Comparison of ENCODE assay signal across 24 cellular contexts in the genomic region with DNA sequence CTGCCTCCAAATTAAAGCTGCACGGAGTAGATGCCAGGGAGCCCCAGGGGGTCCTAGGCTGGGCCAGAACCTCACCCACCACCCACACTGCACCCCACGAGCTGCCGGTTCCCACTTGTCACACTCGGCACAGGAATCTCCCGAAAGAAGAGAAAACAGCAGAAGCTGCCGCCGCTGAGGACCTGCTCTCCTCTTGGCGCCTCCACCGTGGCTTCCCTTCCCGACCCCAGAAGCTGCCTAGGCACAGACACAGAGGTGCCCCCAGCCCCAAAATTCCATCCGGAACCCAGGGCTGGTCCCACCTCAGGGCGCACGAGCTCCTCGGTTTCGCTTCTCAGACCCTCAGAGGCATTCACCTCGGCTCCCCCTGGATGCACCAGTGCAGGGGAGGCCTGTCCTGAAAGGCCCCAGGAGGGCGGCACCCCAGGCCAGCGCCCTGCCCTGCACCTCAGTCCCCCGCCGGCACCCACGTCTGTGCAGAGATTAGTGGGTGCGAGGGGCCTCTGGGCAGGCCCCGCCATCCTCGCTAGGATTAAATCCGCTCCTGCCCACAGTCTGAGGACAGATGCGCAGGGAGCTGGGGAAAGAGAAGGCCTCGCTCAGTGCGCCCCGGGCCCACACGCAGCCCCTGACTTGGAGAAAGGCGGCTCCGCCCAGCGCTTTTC.
"Had no signal": no experiment of that assay in that cellular context is flagged by ENCODE, and none has a peak within 500 bp of the region (broad histone marks: within the 10 kb centered on the region; RNA-seq: fewer than 3 reads in every experiment).

No MANE protein-coding gene starts in this region.

- H3K4me3 ChIP-seq: esophagus squamous epithelium, left ventricle myocardium inferior, lung, pancreas, psoas muscle, smooth muscle cell, tibial nerve had no signal

- H3K36me3 ChIP-seq: esophagus squamous epithelium, left ventricle myocardium inferior, pancreas, tibial nerve had no signal

- H3K9me3 ChIP-seq: esophagus squamous epithelium, left ventricle myocardium inferior, pancreas, psoas muscle had no signal

- DNase-seq: activated CD4-positive, alpha-beta T cell treated with anti-CD3 and anti-CD28 coated beads for 48 hours; activated CD4-positive, alpha-beta T cell treated with anti-CD3 and anti-CD28 coated beads, Interleukin-2, amount 50 U/mL, for 48 hours; activated CD8-positive, alpha-beta memory T cell treated with anti-CD3 and anti-CD28 coated beads for 24 hours; activated gamma-delta T cell; activated naive CD4-positive, alpha-beta T cell treated with anti-CD3 and anti-CD28 coated beads, Interleukin-2, amount 10 ng/mL, durations not matched to agents 7 days and 5 days; activated naive CD8-positive, alpha-beta T cell treated with anti-CD3 and anti-CD28 coated beads, Interleukin-2, amount 10 ng/mL, durations not matched to agents 7 days and 5 days; central memory CD4-positive, alpha-beta T cell; effector CD4-positive, alpha-beta T cell; esophagus squamous epithelium; foreskin melanocyte; left ventricle myocardium inferior; mesendoderm; pancreas; psoas muscle; stimulated activated CD4-positive, alpha-beta T cell treated with anti-CD3 and anti-CD28 coated beads, Interleukin-15, amount 100 ng/mL, for 24 hours; stimulated activated CD4-positive, alpha-beta T cell treated with anti-CD3 and anti-CD28 coated beads, Interleukin-2, amount 100 ng/mL, for 24 hours; stimulated activated naive CD4-positive, alpha-beta T cell; T-helper 1 cell had no signal

- H3K27me3 ChIP-seq: pancreas had no signal

- ATAC-seq: natural killer cell treated with Interleukin-12 subunit alpha and Interleukin-12 subunit beta and Interleukin-15 and Interleukin-18, amount 100 ng/mL, for 72 hours; psoas muscle had no signal

- H3K27ac ChIP-seq: esophagus squamous epithelium, left ventricle myocardium inferior, pancreas, psoas muscle, tibial nerve had no signal

- FAIRE-seq: astrocyte, islet of Langerhans, pancreas had no signal

- H3K4me1 ChIP-seq: esophagus squamous epithelium, left ventricle myocardium inferior, pancreas, psoas muscle, tibial nerve had no signal
